8 cellular contexts compared by ENCODE assay signal in genomic region chr12:6850796-6851152, GRCh38. TPM values are rescaled to one million over a fixed set of nuclear protein-coding genes. Genes with fewer than 3 reads are reported as not detected.
DNase-seq lines count a peak whose midpoint lies in the region; TF ChIP-seq lines count a peak whose summit lies in the region.

No MANE protein-coding gene starts in this region.

- DNase-seq in Daoy (ENCODE audit: low read depth) (peak; percentile 59), Peyer's patch (peak in 2 of 3 donors; percentile 84 to 89), trophoblast cell (peak in 1 of 2 donors; percentile 21), NCI-H2171 (lab: John Stamatoyannopoulos, UW) (no peak), activated gamma-delta T cell (lab: John Stamatoyannopoulos, UW) (no peak), globus pallidus (ENCODE audit: low spot score) (no peak), RPMI8226 (no peak)

- peak overlapping the region; percentile 31 for H4K91ac ChIP-seq in trophoblast cell (ENCODE audit: low read depth, low read length)

- H3K23ac ChIP-seq in trophoblast cell (ENCODE audit: low read length), result no peak overlapping the region

- no peaks in the 10 kb centered on the region for H3K27me3 ChIP-seq in Peyer's patch
- H3K27me3 ChIP-seq in esophagus (ENCODE audit: control insufficient read depth in 1 of 2, insufficient read depth in 2 of 2, low read length in 2 of 2), result no peaks in the 10 kb centered on the region
- no peaks in the 10 kb centered on the region for H3K27me3 ChIP-seq in trophoblast cell (ENCODE audit: insufficient read depth, low read length)

- peaks cover 5% of the 10 kb centered on the region for H3K79me1 ChIP-seq in trophoblast cell (ENCODE audit: low read length)

- H3K14ac ChIP-seq in trophoblast cell (ENCODE audit: low read length), result no peak overlapping the region

- H2AFZ ChIP-seq in trophoblast cell (ENCODE audit: insufficient read depth, low read length, poor library complexity), result no peak overlapping the region

- TF ChIP-seq POLR2A in Peyer's patch (IDR thresholded peaks at IDR 0.05), result peak; percentile 70 to 75

- H3K4me1 ChIP-seq in Peyer's patch (peaks cover 0 to 14% (median 7%) of the 10 kb centered on the region in 4 donors), esophagus (ENCODE audit: control insufficient read depth in 2 of 2, insufficient read depth in 2 of 2, low read length in 1 of 2) (peaks cover 4 to 9% of the 10 kb centered on the region in 2 donors), trophoblast cell (ENCODE audit: control insufficient read depth in 1 of 2, insufficient read depth in 2 of 2, low read length in 2 of 2) (peaks cover 14 to 15% of the 10 kb centered on the region in 2 experiments)

- H3K36me3 ChIP-seq in Peyer's patch (peaks cover 0 to 32% (median 0%) of the 10 kb centered on the region in 3 donors), esophagus (ENCODE audit: control insufficient read depth in 2 of 2, insufficient read depth in 2 of 2, low read length in 1 of 2) (no peaks in the 10 kb centered on the region), trophoblast cell (ENCODE audit: control insufficient read depth in 1 of 2, insufficient read depth in 2 of 2, low read length in 2 of 2) (peaks cover 23 to 38% of the 10 kb centered on the region in 2 experiments)

- H3K9me3 ChIP-seq in Peyer's patch (no peaks in the 10 kb centered on the region), esophagus (ENCODE audit: control insufficient read depth in 2 of 2, insufficient read depth in 1 of 2, low read depth in 1 of 2, low read length in 1 of 2) (no peaks in the 10 kb centered on the region), trophoblast cell (ENCODE audit: insufficient read depth, low read depth, low read length) (no peaks in the 10 kb centered on the region)

- peak overlapping the region; percentile 57 to 74 (median 66) for H3K4me3 ChIP-seq in Peyer's patch
- peak overlapping the region; percentile 41 to 70 for H3K4me3 ChIP-seq in esophagus (ENCODE audit: low read depth in 1 of 2, low read length in 2 of 2)
- peak overlapping the region; percentile 75 for H3K4me3 ChIP-seq in trophoblast cell (ENCODE audit: low read depth, low read length)

- peaks cover 4% of the 10 kb centered on the region for H3K79me2 ChIP-seq in trophoblast cell (ENCODE audit: control insufficient read depth, insufficient read depth, low read length, poor library complexity)

- TF ChIP-seq CTCF in Peyer's patch (IDR thresholded peaks at IDR 0.05), result no peak

- H3K18ac ChIP-seq in trophoblast cell (ENCODE audit: low read length), result no peak overlapping the region

- H3K4me2 ChIP-seq in trophoblast cell (ENCODE audit: low read length), result peak overlapping the region; percentile 74

- H2AK5ac ChIP-seq in trophoblast cell (ENCODE audit: low read length), result no peak overlapping the region

- no peak overlapping the region for H2BK12ac ChIP-seq in trophoblast cell (ENCODE audit: low read length)

- 22 to 27% methylated on average over 16 of the region's 16 CpGs for WGBS in esophagus, 2 donors
- no CpG with 5 or more reads among the region's 16 CpGs for WGBS in trophoblast cell (ENCODE audit: extremely low coverage, insufficient coverage, insufficient read length)

- H4K12ac ChIP-seq in trophoblast cell (ENCODE audit: low read depth, low read length), result no peak overlapping the region

- H2BK5ac ChIP-seq in trophoblast cell (ENCODE audit: low read depth, low read length, poor library complexity), result no peak overlapping the region

- peak overlapping the region; percentile 69 for H3K9ac ChIP-seq in trophoblast cell (ENCODE audit: low read length)

- H2BK120ac ChIP-seq in trophoblast cell (ENCODE audit: insufficient read depth, low read length, poor library complexity), result no peak overlapping the region

- H4K8ac ChIP-seq in trophoblast cell (ENCODE audit: low read depth, low read length), result no peak overlapping the region

- H3K27ac ChIP-seq in Peyer's patch, result peak overlapping the region; percentile 89 to 99 (median 96)
- H3K27ac ChIP-seq in esophagus (ENCODE audit: low read depth in 2 of 2, low read length in 1 of 2), result no peak overlapping the region
- H3K27ac ChIP-seq in trophoblast cell (ENCODE audit: low read depth, low read length), result no peak overlapping the region

- H3K4ac ChIP-seq in trophoblast cell (ENCODE audit: low read depth, low read length), result peak overlapping the region; percentile 5

RNA-seq across cellular contexts. Expression of gene CDCA3, which starts 0.3 kb away (rescaled TPM):
- 107 TPM in 2 replicates for total RNA-seq in Daoy (2014; rRNA removed; shearing (Covaris generic))
- 10 to 100 TPM; 44.2 to 51.2 (median 46.3) TPM for total RNA-seq in Peyer's patch
- polyA plus RNA-seq in esophagus, result 10 to 100 TPM; 14.6 to 19.3 TPM
- 68.6 and 69.9 TPM in 2 replicates for polyA plus RNA-seq in trophoblast cell (2013)

RNA-seq across cellular contexts. Expression of gene USP5, which starts 1.2 kb away (rescaled TPM):
- total RNA-seq in Daoy (2014; rRNA removed; shearing (Covaris generic)), result 134 and 140 TPM in 2 replicates
- total RNA-seq in Peyer's patch, result 10 to 100 TPM; 41.0 to 94.1 (median 47.1) TPM
- 10 to 100 TPM; 21.4 to 40.7 TPM for polyA plus RNA-seq in esophagus
- 96.6 and 101 TPM in 2 replicates for polyA plus RNA-seq in trophoblast cell (2013)

RNA-seq across cellular contexts. Expression of gene GNB3, which starts 10.0 kb away (rescaled TPM):
- 0.71 and 1.4 TPM in 2 replicates for total RNA-seq in Daoy (2014; rRNA removed; shearing (Covaris generic))
- total RNA-seq in Peyer's patch, result 1 to 10 TPM in 1 of 4 donors, under 1 TPM in 2, not detected in 1; 0.85 to 6.6 (median 0.94) TPM
- 1 to 10 TPM; 1.1 to 1.3 TPM for polyA plus RNA-seq in esophagus
- polyA plus RNA-seq in trophoblast cell (2013), result 2.1 and 2.5 TPM in 2 replicates

RNA-seq across cellular contexts. Expression of gene TPI1, which starts 16.6 kb away (rescaled TPM):
- total RNA-seq in Daoy (2014; rRNA removed; shearing (Covaris generic)), result 1,485 and 1,599 TPM in 2 replicates
- 1,000 to 10,000 TPM in 1 of 4 donors, 100 to 1,000 TPM in 3; 591 to 1,061 (median 658) TPM for total RNA-seq in Peyer's patch
- 100 to 1,000 TPM; 404 to 939 TPM for polyA plus RNA-seq in esophagus
- polyA plus RNA-seq in trophoblast cell (2013), result 787 and 806 TPM in 2 replicates

RNA-seq across cellular contexts. Expression of gene SPSB2, which starts 22.3 kb away (rescaled TPM):
- 2.9 and 8.3 TPM in 2 replicates for total RNA-seq in Daoy (2014; rRNA removed; shearing (Covaris generic))
- 10 to 100 TPM in 2 of 4 donors, 1 to 10 TPM in 2; 4.1 to 12.3 (median 9.9) TPM for total RNA-seq in Peyer's patch
- 1 to 10 TPM; 5.7 to 7.0 TPM for polyA plus RNA-seq in esophagus
- polyA plus RNA-seq in trophoblast cell (2013), result 4.1 TPM in 2 replicates

Comparison
In these comparisons a context has a peak if more than half of its experiments do, and no peak if none do; other contexts are left out.
1. DNase-seq: peak in Daoy (single experiment) and Peyer's patch (2 of 3); none in NCI-H2171 (single experiment), activated gamma-delta T cell (single experiment), globus pallidus (single experiment) and RPMI8226 (single experiment).
2. H3K27ac ChIP-seq: peak in Peyer's patch (4 of 4); none in esophagus (0 of 2) and trophoblast cell (single experiment).
3. Peak in every context shown above with its lines, with median percentiles within 50 percentile points of each other: H3K4me3 ChIP-seq.